Comparison of ENCODE assay signal across 9 cellular contexts in genomic region chr17:62109378-62109902, GRCh38. TPM values are rescaled to one million over a fixed set of nuclear protein-coding genes. Genes with fewer than 3 reads are reported as not detected.
DNase-seq lines count a peak whose midpoint lies in the region; ATAC-seq and TF ChIP-seq lines count a peak whose summit lies in the region.
"Had no signal": no experiment of that assay in that cellular context is flagged by ENCODE, and none has a peak within 500 bp of the region (broad histone marks: within the 10 kb centered on the region; RNA-seq: fewer than 3 reads in every experiment).

No MANE protein-coding gene starts in this region.

- DNase-seq in heart left ventricle (no peak), right atrium auricular region (ENCODE audit: low spot score) (no peak), HFF-Myc (ENCODE audit: extremely low read depth, low read depth) (peak; percentile 26), MG63 (peak; percentile 77), SKM-1 treated with dmso at 0.1 percent for 144 hours (lab: John Stamatoyannopoulos, UW; ENCODE audit: unreplicated experiment) (peak; percentile 72), ascending aorta (ENCODE audit: low spot score in 2 of 2) (peak in 1 of 2 donors; percentile 64), left lobe of liver (ENCODE audit: low spot score) (peak; percentile 88)
- peak; percentile 72 to 75 for DNase-seq in stimulated activated naive CD8-positive, alpha-beta T cell treated with anti-CD3 and anti-CD28 coated beads, Interleukin-15, amount 100 ng/mL, for 72 hours

- peaks cover 0 to 17% (median 0%) of the 10 kb centered on the region in 9 donors for H3K27me3 ChIP-seq in heart left ventricle
- H3K27me3 ChIP-seq in right atrium auricular region, result no peaks in the 10 kb centered on the region
- no peaks in the 10 kb centered on the region for H3K27me3 ChIP-seq in MG63
- H3K27me3 ChIP-seq in ascending aorta, result no peaks in the 10 kb centered on the region
- H3K27me3 ChIP-seq: ovary had no signal

- H3K9me3 ChIP-seq in heart left ventricle, result peaks cover 0 to 6% (median 0%) of the 10 kb centered on the region in 12 donors
- H3K9me3 ChIP-seq in right atrium auricular region, result no peaks in the 10 kb centered on the region
- H3K9me3 ChIP-seq in MG63, result no peaks in the 10 kb centered on the region
- H3K9me3 ChIP-seq in ascending aorta, result no peaks in the 10 kb centered on the region
- H3K9me3 ChIP-seq: ovary had no signal

- H3K4me1 Mint-ChIP-seq in stimulated activated naive CD8-positive, alpha-beta T cell treated with anti-CD3 and anti-CD28 coated beads, Interleukin-15, amount 100 ng/mL, for 72 hours, result no peaks in the 10 kb centered on the region

- intact Hi-C loops in heart left ventricle (cut with DNase I) (no loop called here), ascending aorta (cut with DNase I) (no loop called here)

- peak overlapping the region in 1 of 2 donors; percentile 48 for H3K27ac Mint-ChIP-seq in stimulated activated naive CD8-positive, alpha-beta T cell treated with anti-CD3 and anti-CD28 coated beads, Interleukin-15, amount 100 ng/mL, for 72 hours

- no peaks in the 10 kb centered on the region for H3K4me1 ChIP-seq in heart left ventricle
- no peaks in the 10 kb centered on the region for H3K4me1 ChIP-seq in right atrium auricular region
- H3K4me1 ChIP-seq in ascending aorta, result peaks cover 0 to 6% of the 10 kb centered on the region in 2 donors

- H3K27me3 Mint-ChIP-seq in stimulated activated naive CD8-positive, alpha-beta T cell treated with anti-CD3 and anti-CD28 coated beads, Interleukin-15, amount 100 ng/mL, for 72 hours, result no peaks in the 10 kb centered on the region

- WGBS in heart left ventricle, 4 donors, result 14 to 29% (median 27%) methylated on average over 1 to 2 of the region's 2 CpGs

- H3K9me3 Mint-ChIP-seq in stimulated activated naive CD8-positive, alpha-beta T cell treated with anti-CD3 and anti-CD28 coated beads, Interleukin-15, amount 100 ng/mL, for 72 hours, result no peaks in the 10 kb centered on the region

- H3K36me3 ChIP-seq in heart left ventricle (no peaks in the 10 kb centered on the region), right atrium auricular region (no peaks in the 10 kb centered on the region), MG63 (no peaks in the 10 kb centered on the region), ascending aorta (no peaks in the 10 kb centered on the region)
- H3K36me3 ChIP-seq: ovary had no signal

- TF ChIP-seq POLR2A in heart left ventricle (IDR thresholded peaks at IDR 0.05), result no peak

- no peak overlapping the region for H3K4me3 Mint-ChIP-seq in stimulated activated naive CD8-positive, alpha-beta T cell treated with anti-CD3 and anti-CD28 coated beads, Interleukin-15, amount 100 ng/mL, for 72 hours

- H3K27ac ChIP-seq in heart left ventricle (no peak overlapping the region), right atrium auricular region (no peak overlapping the region), ascending aorta (no peak overlapping the region)
- H3K27ac ChIP-seq: ovary had no signal

- TF ChIP-seq CTCF in heart left ventricle (IDR thresholded peaks at IDR 0.05) (peak in 5 of 12 donors; percentile 8 to 33 (median 28)), right atrium auricular region (IDR thresholded peaks at IDR 0.05) (peak in 1 of 2 donors; percentile 24), HFF-Myc (IDR thresholded peaks at IDR 0.05; ENCODE audit: low read depth, low read length, missing control alignments) (peak; percentile 71), ascending aorta (IDR thresholded peaks at IDR 0.05) (peak; percentile 35 to 62 (median 41))

- no peak overlapping the region for H3K4me3 ChIP-seq in heart left ventricle
- H3K4me3 ChIP-seq in right atrium auricular region, result no peak overlapping the region
- no peak overlapping the region for H3K4me3 ChIP-seq in HFF-Myc (replicated peaks; ENCODE audit: low read depth, low read length)
- H3K4me3 ChIP-seq in MG63, result no peak overlapping the region
- no peak overlapping the region for H3K4me3 ChIP-seq in ascending aorta
- H3K4me3 ChIP-seq: ovary had no signal

- peak in 3 of 4 donors; percentile 41 to 60 (median 52) for ATAC-seq in heart left ventricle
- peak; percentile 96 for ATAC-seq in left lobe of liver
- peak; percentile 100 for ATAC-seq in stimulated activated naive CD8-positive, alpha-beta T cell treated with anti-CD3 and anti-CD28 coated beads, Interleukin-15, amount 100 ng/mL, for 72 hours

RNA-seq across cellular contexts. Expression of gene MED13, which starts 44.4 kb away (rescaled TPM):
- total RNA-seq in heart left ventricle (10 to 100 TPM; 23.3 to 59.1 (median 40.2) TPM), right atrium auricular region (10 to 100 TPM; 33.2 to 42.4 TPM), ascending aorta (19.5 TPM), left lobe of liver (35.4 TPM)
- polyA plus RNA-seq in heart left ventricle, result 1 to 10 TPM; 5.6 to 9.8 TPM
- 13.8 and 21.3 TPM in 2 replicates for total RNA-seq in MG63 (2014; rRNA removed; shearing (Covaris generic); ENCODE audit: low replicate concordance)

Comparison
In these comparisons a context has a peak if more than half of its experiments do, and no peak if none do; other contexts are left out.
1. DNase-seq: peak in HFF-Myc (single experiment), MG63 (single experiment), SKM-1 treated with dmso at 0.1 percent for 144 hours (single experiment), left lobe of liver (single experiment) and stimulated activated naive CD8-positive, alpha-beta T cell treated with anti-CD3 and anti-CD28 coated beads, Interleukin-15, amount 100 ng/mL, for 72 hours (2 of 2); none in heart left ventricle (0 of 5) and right atrium auricular region (single experiment).
2. Peak in every context shown above with its lines, with median percentiles within 50 percentile points of each other: ATAC-seq.